25 cellular contexts compared by ENCODE assay signal in genomic region chr11:86727105-86727504, GRCh38.
"Had no signal": no experiment of that assay in that cellular context is flagged by ENCODE, and none has a peak within 500 bp of the region (broad histone marks: within the 10 kb centered on the region; RNA-seq: fewer than 3 reads in every experiment).

No MANE protein-coding gene starts in this region.

- H3K4me3 ChIP-seq: cardiac muscle cell, MG63, SK-N-MC had no signal

- H3K27me3 ChIP-seq: cardiac muscle cell, MG63 had no signal

- H3K36me3 ChIP-seq: cardiac muscle cell, MG63 had no signal

- H3K27ac ChIP-seq: cardiac muscle cell, SK-N-MC had no signal

- DNase-seq: activated B cell treated with CpG ODN at 0.5 μM for 24 hours; activated CD4-positive, alpha-beta memory T cell treated with anti-CD3 and anti-CD28 coated beads, Interleukin-2, amount 10 ng/mL, durations not matched to agents 7 days and 5 days; activated CD4-positive, alpha-beta T cell treated with anti-CD3 and anti-CD28 coated beads for 1 hour; activated CD4-positive, alpha-beta T cell treated with anti-CD3 and anti-CD28 coated beads, Interleukin-2, amount 10 ng/mL, durations not matched to agents 7 days and 5 days; activated gamma-delta T cell; activated naive CD4-positive, alpha-beta T cell treated with anti-CD3 and anti-CD28 coated beads for 36 hours; activated T-cell treated with anti-CD3 and anti-CD28 coated beads for 4 hours; activated T-cell treated with anti-CD3 and anti-CD28 coated beads, Interleukin-2, amount 50 U/mL, for 48 hours; amygdala; MG63; MV-4-11; NCI-H1092 treated with DMSO at 0.1 percent for 48 hours; NCI-H1417 treated with DMSO at 0.1 percent for 48 hours; NCI-H1694; NCI-H2029; NCI-H2107; NCI-H2171 treated with DMSO at 0.1 percent for 48 hours; NCI-H345; NCI-H510A; NCI-H526 treated with DMSO at 0.1 percent for 48 hours; NCI-H82; OCI-M1; SIG-M5 had no signal
